ENCODE assay signal across 18 cellular contexts in genomic region chr4:31108762-31109161, GRCh38.
DNase-seq lines count a peak whose midpoint lies in the region; ATAC-seq, FAIRE-seq and TF ChIP-seq lines count a peak whose summit lies in the region.
"Had no signal": no experiment of that assay in that cellular context is flagged by ENCODE, and none has a peak within 500 bp of the region (broad histone marks: within the 10 kb centered on the region; RNA-seq: fewer than 3 reads in every experiment).

No MANE protein-coding gene starts in this region.

- no peak overlapping the region for H3K27ac ChIP-seq in WERI-Rb-1
- no peak overlapping the region for H3K27ac ChIP-seq in foreskin keratinocyte
- H3K27ac ChIP-seq: A549 had no signal

- peak; percentile 7 for DNase-seq in H7
- no peak for DNase-seq in WERI-Rb-1
- no peak for DNase-seq in foreskin keratinocyte
- no peak for DNase-seq in urothelium cell line (ENCODE audit: low spot score)
- DNase-seq in stimulated activated naive CD8-positive, alpha-beta T cell treated with anti-CD3 and anti-CD28 coated beads, Interleukin-15, amount 100 ng/mL, for 72 hours: no peak
- DNase-seq in activated gamma-delta T cell (lab: John Stamatoyannopoulos, UW): no peak
- DNase-seq: CD8-positive, alpha-beta T cell; COR-L47; DMS153; DMS79 treated with DMSO at 0.1 percent for 48 hours; EL had no signal

- H3K4me1 Mint-ChIP-seq in stimulated activated naive CD8-positive, alpha-beta T cell treated with anti-CD3 and anti-CD28 coated beads, Interleukin-15, amount 100 ng/mL, for 72 hours: no peaks in the 10 kb centered on the region
- H3K4me1 Mint-ChIP-seq: CD14-positive monocyte, IgD-negative memory B cell had no signal

- H3K27me3 ChIP-seq in H7 (ENCODE audit: control insufficient read depth, insufficient read depth, low read length): no peaks in the 10 kb centered on the region
- H3K27me3 ChIP-seq in WERI-Rb-1 (ENCODE audit: insufficient read depth, low read depth, severe bottlenecking): no peaks in the 10 kb centered on the region
- no peaks in the 10 kb centered on the region for H3K27me3 ChIP-seq in foreskin keratinocyte

- ATAC-seq in foreskin keratinocyte (peak; percentile 19), HG03280 (IDR thresholded peaks at IDR 0.05; ENCODE audit: unreplicated experiment) (no peak)
- ATAC-seq in stimulated activated naive CD8-positive, alpha-beta T cell treated with anti-CD3 and anti-CD28 coated beads, Interleukin-15, amount 100 ng/mL, for 72 hours: no peak
- ATAC-seq: A549; CD8-positive, alpha-beta T cell had no signal

- no peak overlapping the region for H3K4me3 ChIP-seq in H7 (ENCODE audit: insufficient read depth, low read depth, low read length)
- no peak overlapping the region for H3K4me3 ChIP-seq in WERI-Rb-1 (ENCODE audit: low read depth, low read length)
- H3K4me3 ChIP-seq: A549 had no signal

- no peak overlapping the region for H3K27ac Mint-ChIP-seq in stimulated activated naive CD8-positive, alpha-beta T cell treated with anti-CD3 and anti-CD28 coated beads, Interleukin-15, amount 100 ng/mL, for 72 hours
- H3K27ac Mint-ChIP-seq: CD14-positive monocyte; CD8-positive, alpha-beta T cell had no signal

- peaks cover 0 to 3% of the 10 kb centered on the region in 2 donors for H3K9me3 Mint-ChIP-seq in stimulated activated naive CD8-positive, alpha-beta T cell treated with anti-CD3 and anti-CD28 coated beads, Interleukin-15, amount 100 ng/mL, for 72 hours

- H3K36me3 ChIP-seq in H7 (replicated peaks; ENCODE audit: control insufficient read depth, insufficient read depth, low read length): no peaks in the 10 kb centered on the region
- no peaks in the 10 kb centered on the region for H3K36me3 ChIP-seq in WERI-Rb-1

- peak; percentile 40 for FAIRE-seq in urothelium cell line (lab: Jason Lieb, UNC)
- FAIRE-seq: A549, D721Med, G401.6, GM12891 had no signal

- TF ChIP-seq CTCF in WERI-Rb-1 (IDR thresholded peaks at IDR 0.05; ENCODE audit: low read depth, low read length): 0 out of 2 replicates have a peak, but pooled peaks have one; percentile 2
- no peak for TF ChIP-seq CTCF in foreskin keratinocyte (conservative IDR thresholded peaks at IDR 0.05)

- no peaks in the 10 kb centered on the region for H3K9me3 ChIP-seq in WERI-Rb-1 (ENCODE audit: severe bottlenecking)
- H3K9me3 ChIP-seq: A549 had no signal

- no peak overlapping the region for H3K4me3 Mint-ChIP-seq in stimulated activated naive CD8-positive, alpha-beta T cell treated with anti-CD3 and anti-CD28 coated beads, Interleukin-15, amount 100 ng/mL, for 72 hours
- H3K4me3 Mint-ChIP-seq: CD14-positive monocyte; CD8-positive, alpha-beta T cell had no signal

- no peaks in the 10 kb centered on the region for H3K27me3 Mint-ChIP-seq in stimulated activated naive CD8-positive, alpha-beta T cell treated with anti-CD3 and anti-CD28 coated beads, Interleukin-15, amount 100 ng/mL, for 72 hours
- H3K27me3 Mint-ChIP-seq: IgD-negative memory B cell had no signal

- H3K4me1 ChIP-seq in foreskin keratinocyte: peaks cover 7% of the 10 kb centered on the region
- H3K4me1 ChIP-seq: A549 had no signal
